In genomic region chrX:39614680-39614998, GRCh38 we compare ENCODE assay signal across 15 cellular contexts.
DNase-seq lines count a peak whose midpoint lies in the region; ATAC-seq and TF ChIP-seq lines count a peak whose summit lies in the region.
"Had no signal": no experiment of that assay in that cellular context is flagged by ENCODE, and none has a peak within 500 bp of the region (broad histone marks: within the 10 kb centered on the region; RNA-seq: fewer than 3 reads in every experiment).

No MANE protein-coding gene starts in this region.

- no peak for TF ChIP-seq EP300 in upper lobe of left lung (IDR thresholded peaks at IDR 0.05)

- TF ChIP-seq POLR2A in upper lobe of left lung (IDR thresholded peaks at IDR 0.05) = no peak

- ATAC-seq in WTC11 = no peak
- ATAC-seq in upper lobe of left lung (ENCODE audit: low FRiP score in 2 of 2) = peak in 1 of 2 donors; percentile 34
- ATAC-seq in GM18868 (IDR thresholded peaks at IDR 0.05; ENCODE audit: unreplicated experiment) = no peak
- no peak for ATAC-seq in sciatic nerve

- peak overlapping the region; percentile 73 for H3K4me3 Mint-ChIP-seq in WTC11

- peak; percentile 3 for DNase-seq in stimulated activated CD4-positive, alpha-beta T cell treated with anti-CD3 and anti-CD28 coated beads, Interleukin-12 subunit alpha, Interleukin-12 subunit beta, amount 100 ng/mL, for 4 hours
- no peak for DNase-seq in stimulated activated CD4-positive, alpha-beta T cell treated with anti-CD3 and anti-CD28 coated beads, Interleukin-1b, Interleukin-23, amount 100 ng/mL, for 48 hours
- no peak for DNase-seq in WTC11 (ENCODE audit: low spot score)
- DNase-seq in upper lobe of left lung = peak in 1 of 2 donors; percentile 55
- DNase-seq in sciatic nerve (ENCODE audit: low spot score) = no peak
- DNase-seq in occipital lobe (lab: John Stamatoyannopoulos, UW) = no peak
- DNase-seq: BE2C; effector memory CD8-positive, alpha-beta T cell; foreskin fibroblast; GOT3; NCI-H2081 treated with DMSO at 0.1 percent for 48 hours; retina; SIG-M5 had no signal

- POLR2A ChIA-PET in WTC11 (lab: Charles Lee) = interaction anchor here (0.6 kb wide), 1 partner anchor 864 kb away, joined by 5 read pairs; no protein-coding TSS in a partner anchor

- H3K4me1 ChIP-seq in iPS-15b (ENCODE audit: control insufficient read depth, insufficient read depth, low read length) = peaks cover 11% of the 10 kb centered on the region
- peaks cover 4 to 14% (median 9%) of the 10 kb centered on the region in 4 donors for H3K4me1 ChIP-seq in upper lobe of left lung
- H3K4me1 ChIP-seq: BE2C had no signal

- peak overlapping the region in 3 of 4 donors; percentile 36 to 58 (median 39) for H3K27ac ChIP-seq in upper lobe of left lung

- H3K36me3 Mint-ChIP-seq in WTC11 = no peaks in the 10 kb centered on the region

- TF ChIP-seq CTCF in WTC11 (IDR thresholded peaks at IDR 0.05) (no peak), upper lobe of left lung (IDR thresholded peaks at IDR 0.05) (no peak)

- H3K9me3 ChIP-seq in iPS-15b (ENCODE audit: control insufficient read depth, insufficient read depth, low read length) = no peaks in the 10 kb centered on the region
- no peaks in the 10 kb centered on the region for H3K9me3 ChIP-seq in upper lobe of left lung
- H3K9me3 ChIP-seq: BE2C had no signal

- H3K9me3 Mint-ChIP-seq in WTC11 = peaks cover 11% of the 10 kb centered on the region
- H3K9me3 Mint-ChIP-seq: effector memory CD8-positive, alpha-beta T cell had no signal

- H3K27me3 ChIP-seq in iPS-15b (ENCODE audit: control insufficient read depth, insufficient read depth, low read length) = peaks cover 15% of the 10 kb centered on the region
- H3K27me3 ChIP-seq in upper lobe of left lung = no peaks in the 10 kb centered on the region
- H3K27me3 ChIP-seq: BE2C had no signal

- CTCF ChIA-PET in WTC11 (lab: Charles Lee) = interaction anchor here (0.6 to 1.4 kb wide), 2 partner anchors 137 to 195 kb away, joined by 6 read pairs; no protein-coding TSS in a partner anchor

- peaks cover 17% of the 10 kb centered on the region for H3K27me3 Mint-ChIP-seq in WTC11 (ENCODE audit: low read depth)

- H3K4me1 Mint-ChIP-seq in WTC11 = peaks cover 50% of the 10 kb centered on the region

- WGBS in upper lobe of left lung, 2 donors = 30 to 33% methylated on average over 3 to 4 of the region's 4 CpGs

- H3K36me3 ChIP-seq in iPS-15b (ENCODE audit: control insufficient read depth, insufficient read depth, low read length) (no peaks in the 10 kb centered on the region), upper lobe of left lung (no peaks in the 10 kb centered on the region)
- H3K36me3 ChIP-seq: BE2C had no signal

- H3K27ac Mint-ChIP-seq in WTC11 = peak overlapping the region; percentile 92
- H3K27ac Mint-ChIP-seq: effector memory CD8-positive, alpha-beta T cell had no signal

- intact Hi-C loops in sciatic nerve (cut with DNase I) = no loop called here

- H3K4me3 ChIP-seq in iPS-15b (ENCODE audit: low read depth, low read length) (peak overlapping the region; percentile 55), upper lobe of left lung (no peak overlapping the region)

- H3K9ac ChIP-seq in iPS-15b (ENCODE audit: low read depth, low read length) = peak overlapping the region; percentile 50

TF ChIP-seq in WTC11, 78 proteins besides CTCF, POLR2A, EP300 and RAD21:
- TF ChIP-seq GRHL2 (CRISPR knock-in tag; IDR thresholded peaks at IDR 0.05; ENCODE audit: insufficient replicate concordance, severe bottlenecking) (no peak), TP53 (CRISPR knock-in tag; IDR thresholded peaks at IDR 0.05) (no peak), ZNF423 (CRISPR knock-in tag; IDR thresholded peaks at IDR 0.05) (no peak)
TF ChIP-seq in WTC11: peak in this region for 0.
